In genomic region chr14:44896275-44897040, GRCh38 we compare ENCODE assay signal across 2 cellular contexts.
TF ChIP-seq lines count a peak whose summit lies in the region.

No MANE protein-coding gene starts in this region.

TF ChIP-seq in WTC11, 78 proteins besides CTCF, POLR2A, EP300 and RAD21 (continued from another document):
- no peak for TF ChIP-seq AFF4 (CRISPR knock-in tag; IDR thresholded peaks at IDR 0.05; ENCODE audit: borderline replicate concordance)
- no peak for TF ChIP-seq MXD4 (CRISPR knock-in tag; IDR thresholded peaks at IDR 0.05; ENCODE audit: borderline replicate concordance)
- TF ChIP-seq OVOL2 (CRISPR knock-in tag; IDR thresholded peaks at IDR 0.05; ENCODE audit: borderline replicate concordance) = no peak

TF ChIP-seq in HepG2, 621 proteins besides CTCF, POLR2A, EP300 and RAD21 (continued from another document):
- TF ChIP-seq HNF1A (IDR thresholded peaks at IDR 0.05; ENCODE audit: low read depth) = peak; percentile 75
- 0 out of 2 replicates have a peak, but pooled peaks have one; percentile 17 for TF ChIP-seq HNF1A (CRISPR knock-in tag; IDR thresholded peaks at IDR 0.05; ENCODE audit: borderline replicate concordance)
- 0 out of 4 replicates have a peak, but pooled peaks of 1 of the 2 experiments have one; percentile 21 for TF ChIP-seq HMGXB4 (CRISPR knock-in tag; IDR thresholded peaks at IDR 0.05; ENCODE audit: borderline replicate concordance in 1 of 2, low read depth in 1 of 2)
- TF ChIP-seq MEIS1 (CRISPR knock-in tag; IDR thresholded peaks at IDR 0.05; ENCODE audit: borderline replicate concordance) = no peak
- TF ChIP-seq, protein P1, sequence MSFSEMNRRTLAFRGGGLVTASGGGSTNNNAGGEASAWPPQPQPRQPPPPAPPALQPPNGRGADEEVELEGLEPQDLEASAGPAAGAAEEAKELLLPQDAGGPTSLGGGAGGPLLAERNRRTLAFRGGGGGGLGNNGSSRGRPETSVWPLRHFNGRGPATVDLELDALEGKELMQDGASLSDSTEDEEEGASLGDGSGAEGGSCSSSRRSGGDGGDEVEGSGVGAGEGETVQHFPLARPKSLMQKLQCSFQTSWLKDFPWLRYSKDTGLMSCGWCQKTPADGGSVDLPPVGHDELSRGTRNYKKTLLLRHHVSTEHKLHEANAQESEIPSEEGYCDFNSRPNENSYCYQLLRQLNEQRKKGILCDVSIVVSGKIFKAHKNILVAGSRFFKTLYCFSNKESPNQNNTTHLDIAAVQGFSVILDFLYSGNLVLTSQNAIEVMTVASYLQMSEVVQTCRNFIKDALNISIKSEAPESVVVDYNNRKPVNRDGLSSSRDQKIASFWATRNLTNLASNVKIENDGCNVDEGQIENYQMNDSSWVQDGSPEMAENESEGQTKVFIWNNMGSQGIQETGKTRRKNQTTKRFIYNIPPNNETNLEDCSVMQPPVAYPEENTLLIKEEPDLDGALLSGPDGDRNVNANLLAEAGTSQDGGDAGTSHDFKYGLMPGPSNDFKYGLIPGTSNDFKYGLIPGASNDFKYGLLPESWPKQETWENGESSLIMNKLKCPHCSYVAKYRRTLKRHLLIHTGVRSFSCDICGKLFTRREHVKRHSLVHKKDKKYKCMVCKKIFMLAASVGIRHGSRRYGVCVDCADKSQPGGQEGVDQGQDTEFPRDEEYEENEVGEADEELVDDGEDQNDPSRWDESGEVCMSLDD (CRISPR knock-in tag; IDR thresholded peaks at IDR 0.05; ENCODE audit: borderline replicate concordance) = 0 out of 2 replicates have a peak, but pooled peaks have one; percentile 5
- no peak for TF ChIP-seq ZNF496 (CRISPR knock-in tag; IDR thresholded peaks at IDR 0.05; ENCODE audit: insufficient replicate concordance)
- TF ChIP-seq PHF8 (CRISPR knock-in tag; IDR thresholded peaks at IDR 0.05) = 0 out of 2 replicates have a peak, but pooled peaks have one; percentile 31
- TF ChIP-seq ZNF639 (CRISPR knock-in tag; conservative IDR thresholded peaks at IDR 0.05) = no peak
- TF ChIP-seq CEBPG (CRISPR knock-in tag; IDR thresholded peaks at IDR 0.05) = peak; percentile 9; the same call in 1 of the 2 replicates
- TF ChIP-seq ZNF160 (CRISPR knock-in tag; IDR thresholded peaks at IDR 0.05) = no peak
- 0 out of 2 replicates have a peak, but pooled peaks have one; percentile 10 for TF ChIP-seq ZNF264 (CRISPR knock-in tag; IDR thresholded peaks at IDR 0.05)
- TF ChIP-seq, protein P2, sequence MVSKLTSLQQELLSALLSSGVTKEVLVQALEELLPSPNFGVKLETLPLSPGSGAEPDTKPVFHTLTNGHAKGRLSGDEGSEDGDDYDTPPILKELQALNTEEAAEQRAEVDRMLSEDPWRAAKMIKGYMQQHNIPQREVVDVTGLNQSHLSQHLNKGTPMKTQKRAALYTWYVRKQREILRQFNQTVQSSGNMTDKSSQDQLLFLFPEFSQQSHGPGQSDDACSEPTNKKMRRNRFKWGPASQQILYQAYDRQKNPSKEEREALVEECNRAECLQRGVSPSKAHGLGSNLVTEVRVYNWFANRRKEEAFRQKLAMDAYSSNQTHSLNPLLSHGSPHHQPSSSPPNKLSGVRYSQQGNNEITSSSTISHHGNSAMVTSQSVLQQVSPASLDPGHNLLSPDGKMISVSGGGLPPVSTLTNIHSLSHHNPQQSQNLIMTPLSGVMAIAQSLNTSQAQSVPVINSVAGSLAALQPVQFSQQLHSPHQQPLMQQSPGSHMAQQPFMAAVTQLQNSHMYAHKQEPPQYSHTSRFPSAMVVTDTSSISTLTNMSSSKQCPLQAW (CRISPR knock-in tag; IDR thresholded peaks at IDR 0.05) = 0 out of 2 replicates have a peak, but pooled peaks have one; percentile 23
- 0 out of 2 replicates have a peak, but pooled peaks have one; percentile 57 for TF ChIP-seq SNAI1 (CRISPR knock-in tag; IDR thresholded peaks at IDR 0.05; ENCODE audit: borderline replicate concordance)
- TF ChIP-seq MYPOP (CRISPR knock-in tag; IDR thresholded peaks at IDR 0.05) = peak; percentile 36; the same call in 1 of the 2 replicates
- TF ChIP-seq PITX1 (CRISPR knock-in tag; IDR thresholded peaks at IDR 0.05) = peak; percentile 29; the same call in 1 of the 2 replicates
- TF ChIP-seq, protein P3, sequence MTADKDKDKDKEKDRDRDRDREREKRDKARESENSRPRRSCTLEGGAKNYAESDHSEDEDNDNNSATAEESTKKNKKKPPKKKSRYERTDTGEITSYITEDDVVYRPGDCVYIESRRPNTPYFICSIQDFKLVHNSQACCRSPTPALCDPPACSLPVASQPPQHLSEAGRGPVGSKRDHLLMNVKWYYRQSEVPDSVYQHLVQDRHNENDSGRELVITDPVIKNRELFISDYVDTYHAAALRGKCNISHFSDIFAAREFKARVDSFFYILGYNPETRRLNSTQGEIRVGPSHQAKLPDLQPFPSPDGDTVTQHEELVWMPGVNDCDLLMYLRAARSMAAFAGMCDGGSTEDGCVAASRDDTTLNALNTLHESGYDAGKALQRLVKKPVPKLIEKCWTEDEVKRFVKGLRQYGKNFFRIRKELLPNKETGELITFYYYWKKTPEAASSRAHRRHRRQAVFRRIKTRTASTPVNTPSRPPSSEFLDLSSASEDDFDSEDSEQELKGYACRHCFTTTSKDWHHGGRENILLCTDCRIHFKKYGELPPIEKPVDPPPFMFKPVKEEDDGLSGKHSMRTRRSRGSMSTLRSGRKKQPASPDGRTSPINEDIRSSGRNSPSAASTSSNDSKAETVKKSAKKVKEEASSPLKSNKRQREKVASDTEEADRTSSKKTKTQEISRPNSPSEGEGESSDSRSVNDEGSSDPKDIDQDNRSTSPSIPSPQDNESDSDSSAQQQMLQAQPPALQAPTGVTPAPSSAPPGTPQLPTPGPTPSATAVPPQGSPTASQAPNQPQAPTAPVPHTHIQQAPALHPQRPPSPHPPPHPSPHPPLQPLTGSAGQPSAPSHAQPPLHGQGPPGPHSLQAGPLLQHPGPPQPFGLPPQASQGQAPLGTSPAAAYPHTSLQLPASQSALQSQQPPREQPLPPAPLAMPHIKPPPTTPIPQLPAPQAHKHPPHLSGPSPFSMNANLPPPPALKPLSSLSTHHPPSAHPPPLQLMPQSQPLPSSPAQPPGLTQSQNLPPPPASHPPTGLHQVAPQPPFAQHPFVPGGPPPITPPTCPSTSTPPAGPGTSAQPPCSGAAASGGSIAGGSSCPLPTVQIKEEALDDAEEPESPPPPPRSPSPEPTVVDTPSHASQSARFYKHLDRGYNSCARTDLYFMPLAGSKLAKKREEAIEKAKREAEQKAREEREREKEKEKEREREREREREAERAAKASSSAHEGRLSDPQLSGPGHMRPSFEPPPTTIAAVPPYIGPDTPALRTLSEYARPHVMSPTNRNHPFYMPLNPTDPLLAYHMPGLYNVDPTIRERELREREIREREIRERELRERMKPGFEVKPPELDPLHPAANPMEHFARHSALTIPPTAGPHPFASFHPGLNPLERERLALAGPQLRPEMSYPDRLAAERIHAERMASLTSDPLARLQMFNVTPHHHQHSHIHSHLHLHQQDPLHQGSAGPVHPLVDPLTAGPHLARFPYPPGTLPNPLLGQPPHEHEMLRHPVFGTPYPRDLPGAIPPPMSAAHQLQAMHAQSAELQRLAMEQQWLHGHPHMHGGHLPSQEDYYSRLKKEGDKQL (CRISPR knock-in tag; IDR thresholded peaks at IDR 0.05; ENCODE audit: low read depth) = no peak
- peak; percentile 51; the same call in 1 of the 2 replicates for TF ChIP-seq ZFX (CRISPR knock-in tag; IDR thresholded peaks at IDR 0.05; ENCODE audit: low read depth)
- TF ChIP-seq MED1 (CRISPR knock-in tag; IDR thresholded peaks at IDR 0.05) = peak; percentile 6; the same call in 1 of the 2 replicates
- TF ChIP-seq ZNF331 (CRISPR knock-in tag; IDR thresholded peaks at IDR 0.05) = 0 out of 2 replicates have a peak, but pooled peaks have one; percentile 17
- 0 out of 2 replicates have a peak, but pooled peaks have one; percentile 38 for TF ChIP-seq ONECUT2 (CRISPR knock-in tag; IDR thresholded peaks at IDR 0.05)
- no peak for TF ChIP-seq ZBTB1 (CRISPR knock-in tag; IDR thresholded peaks at IDR 0.05; ENCODE audit: borderline replicate concordance)
- TF ChIP-seq SRF (IDR thresholded peaks at IDR 0.05; ENCODE audit: low read depth, low read length) = no peak
- TF ChIP-seq FIP1L1 (IDR thresholded peaks at IDR 0.05; ENCODE audit: borderline replicate concordance, insufficient read depth, low read depth, low read length) = no peak
- TF ChIP-seq ZFY (CRISPR knock-in tag; IDR thresholded peaks at IDR 0.05) = peak; percentile 49
- no peak for TF ChIP-seq NFATC3 (CRISPR knock-in tag; IDR thresholded peaks at IDR 0.05)
